Comparison of ENCODE assay signal across 11 cellular contexts in the genomic region with DNA sequence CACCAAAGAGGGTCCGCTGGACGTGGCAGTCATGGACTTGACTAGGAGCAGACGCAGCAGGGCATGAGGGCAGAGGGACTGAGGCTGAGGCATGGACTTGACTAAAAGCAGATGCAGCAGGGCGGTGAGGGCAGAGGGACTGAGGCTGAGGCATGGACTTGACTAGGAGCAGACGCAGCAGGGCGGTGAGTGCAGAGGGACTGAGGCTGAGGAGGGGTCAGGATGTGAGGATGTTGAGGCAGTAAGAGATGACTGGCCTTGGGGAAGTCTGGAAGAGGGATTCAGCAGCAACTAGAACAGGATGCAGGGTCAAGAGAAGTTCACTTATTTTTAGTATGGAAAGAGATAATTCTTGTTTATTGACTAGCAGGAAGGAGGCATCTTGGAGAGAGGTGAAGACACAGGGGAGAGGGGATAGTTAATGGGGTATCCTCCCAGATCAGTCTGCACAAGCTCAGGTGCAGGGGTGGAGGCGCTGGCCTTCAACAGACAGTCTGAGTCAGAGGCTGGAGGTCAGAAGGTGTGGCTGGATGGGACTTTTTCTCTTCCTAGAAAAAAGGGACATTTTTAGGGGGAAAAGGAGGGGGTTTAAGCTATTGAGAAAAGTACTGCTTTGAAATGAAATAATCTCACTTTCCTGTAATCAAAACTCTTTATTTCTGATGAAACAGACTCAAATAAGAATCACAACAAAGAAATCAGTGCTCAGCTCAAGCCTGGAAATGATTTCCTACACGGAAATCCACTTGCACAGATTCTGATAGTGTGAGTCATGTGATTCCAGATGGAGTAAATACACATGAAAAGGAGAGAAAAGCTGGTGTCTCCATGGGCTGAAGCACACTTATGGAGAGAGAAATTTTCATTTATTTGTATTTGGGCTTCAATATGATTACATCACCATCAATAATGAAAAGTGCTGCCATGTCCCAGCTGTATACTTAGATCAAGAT.
DNase-seq lines count a peak whose midpoint lies in the region; ATAC-seq lines count a peak whose summit lies in the region.
"Had no signal": no experiment of that assay in that cellular context is flagged by ENCODE, and none has a peak within 500 bp of the region (broad histone marks: within the 10 kb centered on the region; RNA-seq: fewer than 3 reads in every experiment).

No MANE protein-coding gene starts in this region.

- DNase-seq in HT1080 (ENCODE audit: low read depth) (peak; percentile 75), astrocyte of the hippocampus (ENCODE audit: low read depth, low spot score) (peak; percentile 52), iris pigment epithelial cell (ENCODE audit: low read depth) (peak; percentile 72), stromal cell of bone marrow (ENCODE audit: low read depth) (peak; percentile 44), SHP77 (lab: John Stamatoyannopoulos, UW) (no peak)
- DNase-seq: activated B cell treated with CpG ODN at 0.5 μM for 24 hours; NCI-H774; stimulated activated CD4-positive, alpha-beta T cell treated with anti-CD3 and anti-CD28 coated beads, Interleukin-4, amount 100 ng/mL, for 1 hour had no signal

- ATAC-seq in GM19463 (IDR thresholded peaks at IDR 0.05; ENCODE audit: unreplicated experiment) (no peak), HG03135 (IDR thresholded peaks at IDR 0.05; ENCODE audit: unreplicated experiment) (no peak), HG02981 (IDR thresholded peaks at IDR 0.05; ENCODE audit: unreplicated experiment) (no peak)

Comparison
In these comparisons a context has a peak if more than half of its experiments do, and no peak if none do; other contexts are left out.
1. DNase-seq: peak in HT1080 (single experiment), astrocyte of the hippocampus (single experiment), iris pigment epithelial cell (single experiment) and stromal cell of bone marrow (single experiment); none in SHP77 (0 of 2).